Comparison of ENCODE assay signal across 13 cellular contexts in genomic region chr2:151032741-151033152, GRCh38.
DNase-seq lines count a peak whose midpoint lies in the region; ATAC-seq and TF ChIP-seq lines count a peak whose summit lies in the region.
"Had no signal": no experiment of that assay in that cellular context is flagged by ENCODE, and none has a peak within 500 bp of the region (broad histone marks: within the 10 kb centered on the region; RNA-seq: fewer than 3 reads in every experiment).

No MANE protein-coding gene starts in this region.

- no peak overlapping the region for H3K4me3 ChIP-seq in BJ (ENCODE audit: low read depth, low read length)
- no peak overlapping the region for H3K4me3 ChIP-seq in hepatocyte
- H3K4me3 ChIP-seq: SJSA1 had no signal

- no peaks in the 10 kb centered on the region for H3K79me2 ChIP-seq in hepatocyte

- peak overlapping the region in 1 of 5 experiments; percentile 48 for H3K4me3 Mint-ChIP-seq in brain
- no peak overlapping the region for H3K4me3 Mint-ChIP-seq in activated T-cell treated with anti-CD3 and anti-CD28 coated beads, Interleukin-2, amount 50 U/mL, for 72 hours
- H3K4me3 Mint-ChIP-seq: activated naive CD8-positive, alpha-beta T cell treated with anti-CD3 and anti-CD28 coated beads, Interleukin-2, amount 50 U/mL, for 24 hours; CD4-positive, CD25-positive, alpha-beta regulatory T cell had no signal

- peaks cover 3% of the 10 kb centered on the region for H3K27me3 Mint-ChIP-seq in brain
- H3K27me3 Mint-ChIP-seq in activated T-cell treated with anti-CD3 and anti-CD28 coated beads, Interleukin-2, amount 50 U/mL, for 72 hours (ENCODE audit: low read depth): peaks cover 15% of the 10 kb centered on the region

- peak overlapping the region in 3 of 5 experiments; percentile 43 to 93 (median 75) for H3K27ac Mint-ChIP-seq in brain
- H3K27ac Mint-ChIP-seq in activated T-cell treated with anti-CD3 and anti-CD28 coated beads, Interleukin-2, amount 50 U/mL, for 72 hours: no peak overlapping the region
- H3K27ac Mint-ChIP-seq: activated naive CD8-positive, alpha-beta T cell treated with anti-CD3 and anti-CD28 coated beads, Interleukin-2, amount 50 U/mL, for 24 hours; CD4-positive, CD25-positive, alpha-beta regulatory T cell had no signal

- H3K9me2 ChIP-seq in hepatocyte (replicated peaks; ENCODE audit: insufficient read depth): no peaks in the 10 kb centered on the region

- no peaks in the 10 kb centered on the region for H3K4me1 ChIP-seq in hepatocyte (ENCODE audit: insufficient read depth)
- H3K4me1 ChIP-seq: SJSA1 had no signal

- peaks cover 30% of the 10 kb centered on the region for H3K4me1 Mint-ChIP-seq in brain
- H3K4me1 Mint-ChIP-seq in activated T-cell treated with anti-CD3 and anti-CD28 coated beads, Interleukin-2, amount 50 U/mL, for 72 hours (ENCODE audit: low read depth): peaks cover 7% of the 10 kb centered on the region

- no peak overlapping the region for H3K4me2 ChIP-seq in hepatocyte

- peak; percentile 99 for DNase-seq in BJ (ENCODE audit: low read depth)
- peak; percentile 87 for DNase-seq in LHCN-M2 (ENCODE audit: low read depth)
- DNase-seq in hepatocyte (ENCODE audit: low spot score): peak; percentile 16
- no peak for DNase-seq in posterior vena cava (ENCODE audit: low spot score)
- DNase-seq in Right ventricle myocardium inferior (ENCODE audit: missing footprints): no peak
- no peak for DNase-seq in activated CD4-positive, alpha-beta T cell treated with anti-CD3 and anti-CD28 coated beads, Interleukin-2, amount 50 U/mL, for 4 hours
- DNase-seq in activated T-cell treated with anti-CD3 and anti-CD28 coated beads, Interleukin-2, amount 50 U/mL, for 72 hours: no peak
- DNase-seq: activated naive CD8-positive, alpha-beta T cell treated with anti-CD3 and anti-CD28 coated beads, Interleukin-2, amount 50 U/mL, for 24 hours; CD4-positive, CD25-positive, alpha-beta regulatory T cell had no signal

- no peak overlapping the region for H2AFZ ChIP-seq in hepatocyte

- CTCF ChIA-PET in BJ (lab: Yijun Ruan, JAX): interaction anchor here (1.1 to 2.4 kb wide), 2 partner anchors 17 to 19 kb away, joined by 4 to 15 read pairs; no protein-coding TSS in a partner anchor

- H3K36me3 ChIP-seq in BJ (ENCODE audit: control insufficient read depth, insufficient read depth, low read length) (no peaks in the 10 kb centered on the region), hepatocyte (replicated peaks; ENCODE audit: insufficient read depth, low read depth) (no peaks in the 10 kb centered on the region)
- H3K36me3 ChIP-seq: SJSA1 had no signal

- intact Hi-C loops in posterior vena cava (cut with DNase I): no loop called here
- intact Hi-C loops in Right ventricle myocardium inferior (cut with DNase I): no loop called here

- TF ChIP-seq CTCF in BJ (IDR thresholded peaks at IDR 0.05; ENCODE audit: insufficient read depth, low read depth, low read length) (0 out of 2 replicates have a peak, but pooled peaks have one; percentile 2), brain (conservative IDR thresholded peaks at IDR 0.05) (no peak), hepatocyte (IDR thresholded peaks at IDR 0.05; ENCODE audit: poor library complexity) (no peak)

- H3K27me3 ChIP-seq in BJ (ENCODE audit: control insufficient read depth, insufficient read depth, low read length) (no peaks in the 10 kb centered on the region), hepatocyte (no peaks in the 10 kb centered on the region)
- H3K27me3 ChIP-seq: SJSA1 had no signal

- peaks cover 0 to 12% (median 0%) of the 10 kb centered on the region in 5 experiments for H3K9me3 Mint-ChIP-seq in brain
- peaks cover 0 to 3% of the 10 kb centered on the region in 2 donors for H3K9me3 Mint-ChIP-seq in activated T-cell treated with anti-CD3 and anti-CD28 coated beads, Interleukin-2, amount 50 U/mL, for 72 hours
- H3K9me3 Mint-ChIP-seq: activated naive CD8-positive, alpha-beta T cell treated with anti-CD3 and anti-CD28 coated beads, Interleukin-2, amount 50 U/mL, for 24 hours had no signal

- H4K20me1 ChIP-seq in hepatocyte (ENCODE audit: insufficient read depth, poor library complexity, severe bottlenecking): no peaks in the 10 kb centered on the region

- no peaks in the 10 kb centered on the region for H3K9me3 ChIP-seq in hepatocyte (ENCODE audit: low read depth)
- H3K9me3 ChIP-seq: SJSA1 had no signal

- H3K36me3 Mint-ChIP-seq in brain: no peaks in the 10 kb centered on the region
- no peaks in the 10 kb centered on the region for H3K36me3 Mint-ChIP-seq in activated T-cell treated with anti-CD3 and anti-CD28 coated beads, Interleukin-2, amount 50 U/mL, for 72 hours (ENCODE audit: insufficient read depth in 2 of 2)
- H3K36me3 Mint-ChIP-seq: CD4-positive, CD25-positive, alpha-beta regulatory T cell had no signal

- POLR2A ChIA-PET in BJ (lab: Charles Lee): interaction anchor here (0.5 kb wide), 1 partner anchor 156 kb away, joined by 3 read pairs; no protein-coding TSS in a partner anchor

- no peak for ATAC-seq in Right ventricle myocardium inferior
- no peak for ATAC-seq in activated T-cell treated with anti-CD3 and anti-CD28 coated beads, Interleukin-2, amount 50 U/mL, for 72 hours (replicated peaks in 1 of 2)
- ATAC-seq: activated naive CD8-positive, alpha-beta T cell treated with anti-CD3 and anti-CD28 coated beads, Interleukin-2, amount 50 U/mL, for 24 hours had no signal

- 48% methylated on average over 2 of the region's 2 CpGs for WGBS in hepatocyte (ENCODE audit: low lambda C conversion rate, missing lambda C conversion rate)

- H3K27ac ChIP-seq in hepatocyte: no peak overlapping the region
- H3K27ac ChIP-seq: HL-60, SJSA1, VCaP had no signal

Comparison
In these comparisons a context has a peak if more than half of its experiments do, and no peak if none do; other contexts are left out.
1. DNase-seq: peak in BJ (single experiment), LHCN-M2 (single experiment) and hepatocyte (single experiment); none in posterior vena cava (single experiment), Right ventricle myocardium inferior (single experiment), activated CD4-positive, alpha-beta T cell treated with anti-CD3 and anti-CD28 coated beads, Interleukin-2, amount 50 U/mL, for 4 hours (0 of 2) and activated T-cell treated with anti-CD3 and anti-CD28 coated beads, Interleukin-2, amount 50 U/mL, for 72 hours (0 of 2).